7 cellular contexts compared by ENCODE assay signal in genomic region chr3:178593786-178594185, GRCh38. TPM values are rescaled to one million over a fixed set of nuclear protein-coding genes. Genes with fewer than 3 reads are reported as not detected.
"Had no signal": no experiment of that assay in that cellular context is flagged by ENCODE, and none has a peak within 500 bp of the region (broad histone marks: within the 10 kb centered on the region; RNA-seq: fewer than 3 reads in every experiment).

No MANE protein-coding gene starts in this region.

- H3K4me3 ChIP-seq: GM23338, K562 had no signal

- H3K4me1 Mint-ChIP-seq: GM23338, H9 had no signal

- H3K27ac Mint-ChIP-seq: GM23338, H9 had no signal

- H3K9me3 Mint-ChIP-seq: GM23338, H9 had no signal

- H3K4me3 Mint-ChIP-seq: GM23338, H9 had no signal

- H2AFZ ChIP-seq: GM23338 had no signal

- DNase-seq: H9, HCEC 1CT, IMR-90 had no signal

- H3K4me2 ChIP-seq: GM23338 had no signal

RNA-seq across cellular contexts. Expression of gene KCNMB2, which starts 57.5 kb away (rescaled TPM):
- total RNA-seq: GM23338, H1, H9, HT-29, IMR-90, K562 had no signal
- polyA plus RNA-seq: H1, IMR-90 had no signal
